8 cellular contexts compared by ENCODE assay signal in genomic region chr14:26707234-26707633, GRCh38.
"Had no signal": no experiment of that assay in that cellular context is flagged by ENCODE, and none has a peak within 500 bp of the region (broad histone marks: within the 10 kb centered on the region; RNA-seq: fewer than 3 reads in every experiment).

No MANE protein-coding gene starts in this region.

- FAIRE-seq: H1, H54, K562 had no signal

- ATAC-seq: GM23338, K562 had no signal

- DNase-seq: H9, HCEC 1CT, IMR-90, KG1 had no signal

- H3K4me3 ChIP-seq: GM23338, K562 had no signal
